In the genomic region with DNA sequence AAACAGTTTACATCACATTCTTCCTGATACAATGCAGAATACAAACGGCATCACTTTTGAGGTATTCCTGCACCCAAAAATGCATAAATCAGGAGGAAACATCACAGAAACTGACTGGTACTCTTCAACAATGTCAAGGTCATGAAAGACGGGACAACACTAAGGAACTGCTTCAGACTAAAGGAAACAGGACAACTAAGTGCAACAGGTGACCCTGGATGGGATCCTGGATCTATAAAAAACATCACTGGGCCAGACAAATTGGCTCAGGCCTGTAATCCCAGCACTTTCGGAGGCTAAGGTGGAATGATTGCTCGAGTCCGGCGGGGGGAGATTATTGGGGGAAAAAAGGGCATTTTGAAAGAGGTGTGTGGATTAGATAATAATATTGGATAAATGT, we compare ENCODE assay signal across 37 cellular contexts. TPM values are rescaled to one million over a fixed set of nuclear protein-coding genes. Genes with fewer than 3 reads are reported as not detected.
"Had no signal": no experiment of that assay in that cellular context is flagged by ENCODE, and none has a peak within 500 bp of the region (broad histone marks: within the 10 kb centered on the region; RNA-seq: fewer than 3 reads in every experiment).

No MANE protein-coding gene starts in this region.

- H3K36me3 ChIP-seq: MG63 had no signal

- H3K9me3 ChIP-seq: MG63 had no signal

- H3K4me3 ChIP-seq: MG63 had no signal

- DNase-seq: Karpas-422, Kasumi-1, MG63, MM.1S, MV-4-11, NCI-H1048, NCI-H1092, NCI-H1092 treated with DMSO at 0.1 percent for 48 hours, NCI-H1105, NCI-H1105 treated with DMSO at 0.1 percent for 48 hours, NCI-H1417, NCI-H1417 treated with DMSO at 0.1 percent for 48 hours, NCI-H1436, NCI-H1436 treated with DMSO at 0.1 percent for 48 hours, NCI-H146, NCI-H1694, NCI-H1694 treated with DMSO at 0.1 percent for 48 hours, NCI-H187, NCI-H187 treated with DMSO at 0.1 percent for 48 hours, NCI-H1930, NCI-H2029, NCI-H2029 treated with DMSO at 0.1 percent for 48 hours, NCI-H2081, NCI-H2081 treated with DMSO at 0.1 percent for 48 hours, NCI-H2107, NCI-H2171, NCI-H2171 treated with DMSO at 0.1 percent for 48 hours, NCI-H2227 treated with DMSO at 0.1 percent for 48 hours, NCI-H226, NCI-H345, NCI-H446, NCI-H510A, NCI-H510A treated with DMSO at 0.1 percent for 48 hours, NCI-H524 had no signal

RNA-seq across cellular contexts. Expression of gene BTNL9, which starts 22.6 kb away (rescaled TPM):
- total RNA-seq: LHCN-M2, M059J, MCF 10A had no signal
